1 cellular context compared by ENCODE assay signal in the genomic region with DNA sequence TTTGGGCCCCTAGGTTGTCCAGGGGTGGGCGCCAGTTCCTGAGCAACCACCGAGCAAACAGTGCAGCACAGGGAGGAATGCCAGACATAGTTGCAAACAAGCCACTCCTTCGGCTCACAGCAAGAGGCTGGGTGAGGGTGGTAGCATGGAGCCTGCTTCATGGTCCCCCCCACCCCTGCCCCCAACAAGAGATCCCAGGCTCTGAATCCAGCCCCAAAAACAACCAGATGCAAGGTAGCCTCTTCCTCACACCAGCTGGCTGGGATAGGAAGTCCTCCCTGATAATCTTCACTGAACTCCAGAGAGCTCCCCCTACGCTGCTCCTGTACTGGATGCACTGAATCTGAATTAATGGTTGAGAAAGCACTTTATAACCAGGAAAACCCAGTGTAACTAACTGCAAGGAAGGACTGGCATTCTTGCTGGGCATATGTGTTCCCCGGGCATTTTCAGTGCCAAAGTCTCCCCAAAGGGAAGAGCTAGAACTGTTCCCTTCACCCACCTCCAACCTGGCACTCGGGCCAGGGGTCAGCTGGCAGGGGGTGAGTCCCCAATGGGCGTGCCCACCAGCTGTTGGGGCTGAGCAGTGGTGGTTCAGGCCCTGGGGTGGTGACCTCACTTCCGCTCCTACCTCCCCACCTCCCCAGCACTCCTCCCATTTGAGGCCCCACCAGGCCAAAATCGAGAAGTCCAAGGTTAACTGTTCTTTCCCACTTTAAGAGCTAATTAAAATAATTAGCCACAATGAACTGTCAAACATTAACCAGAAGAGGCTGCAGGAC.
TF ChIP-seq lines count a peak whose summit lies in the region.

No MANE protein-coding gene starts in this region.

TF ChIP-seq in A549, 52 proteins besides CTCF, POLR2A, EP300 and RAD21 (continued from another document):
- TF ChIP-seq, protein P1, sequence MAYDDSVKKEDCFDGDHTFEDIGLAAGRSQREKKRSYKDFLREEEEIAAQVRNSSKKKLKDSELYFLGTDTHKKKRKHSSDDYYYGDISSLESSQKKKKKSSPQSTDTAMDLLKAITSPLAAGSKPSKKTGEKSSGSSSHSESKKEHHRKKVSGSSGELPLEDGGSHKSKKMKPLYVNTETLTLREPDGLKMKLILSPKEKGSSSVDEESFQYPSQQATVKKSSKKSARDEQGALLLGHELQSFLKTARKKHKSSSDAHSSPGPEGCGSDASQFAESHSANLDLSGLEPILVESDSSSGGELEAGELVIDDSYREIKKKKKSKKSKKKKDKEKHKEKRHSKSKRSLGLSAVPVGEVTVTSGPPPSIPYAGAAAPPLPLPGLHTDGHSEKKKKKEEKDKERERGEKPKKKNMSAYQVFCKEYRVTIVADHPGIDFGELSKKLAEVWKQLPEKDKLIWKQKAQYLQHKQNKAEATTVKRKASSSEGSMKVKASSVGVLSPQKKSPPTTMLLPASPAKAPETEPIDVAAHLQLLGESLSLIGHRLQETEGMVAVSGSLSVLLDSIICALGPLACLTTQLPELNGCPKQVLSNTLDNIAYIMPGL (CRISPR knock-in tag; IDR thresholded peaks at IDR 0.05; ENCODE audit: borderline replicate concordance): no peak
TF ChIP-seq in A549: peak in this region for 2.
